Comparison of ENCODE assay signal across 8 cellular contexts in genomic region chr19:6530385-6531162, GRCh38. TPM values are rescaled to one million over a fixed set of nuclear protein-coding genes. Genes with fewer than 3 reads are reported as not detected.
DNase-seq lines count a peak whose midpoint lies in the region; ATAC-seq, FAIRE-seq and TF ChIP-seq lines count a peak whose summit lies in the region.

Gene TNFSF9 (plus strand): TSS chr19:6531026. CDS start chr19:6531037, 11 bp downstream.

- DNase-seq in GDM1 (lab: John Stamatoyannopoulos, UW) (peak; percentile 81), NCI-H345 treated with DMSO at 0.1 percent for 48 hours (lab: John Stamatoyannopoulos, UW; ENCODE audit: unreplicated experiment) (peak; percentile 8), dedifferentiated amniotic fluid mesenchymal stem cell (ENCODE audit: extremely low spot score) (peak; percentile 85), HepG2 (ENCODE audit: low spot score) (peak; percentile 73), A172 (ENCODE audit: low spot score) (no peak)
- peak; percentile 72 to 75 for DNase-seq in activated CD4-positive, alpha-beta T cell treated with anti-CD3 and anti-CD28 coated beads, Interleukin-2, amount 50 U/mL, for 24 hours (ENCODE audit: low read depth in 1 of 2, low spot score in 1 of 2)
- peak; percentile 67 for DNase-seq in stimulated activated CD4-positive, alpha-beta T cell treated with anti-CD3 and anti-CD28 coated beads, Interleukin-2, amount 100 ng/mL, for 4 hours (ENCODE audit: low read depth)

- peak within 1 kb of the TSS; percentile 99 for H3K4me2 ChIP-seq in HepG2 (ENCODE audit: low read depth, low read length)

- H3K27ac ChIP-seq in HepG2 (ENCODE audit: extremely low read length, insufficient read depth, low read length), result peak within 1 kb of the TSS; percentile 49

- TSS peak; percentile 83 for BruUV-seq in HepG2 (replicated peaks; lab: Mats Ljungman, UMichigan)

- intact Hi-C loops in HepG2 (cut with micrococcal nuclease; ENCODE audit: unreplicated experiment), result no loop called here

- H3K27me3 ChIP-seq in HepG2 (ENCODE audit: control insufficient read depth in 1 of 2, insufficient read depth in 2 of 2, low read length in 2 of 2), result peaks cover 0 to 14% of the 10 kb centered on the region in 2 experiments; a peak in 3 of 5 replicates

- CTCF ChIA-PET in HepG2 (lab: Yijun Ruan, JAX; ENCODE audit: low intra/inter-chr PET ratio, low total read pairs), result no interaction called here

- ATAC-seq in HG02840 (IDR thresholded peaks at IDR 0.05; ENCODE audit: low FRiP score, unreplicated experiment) (peak; percentile 35), HepG2 (peak; percentile 70)

- H4K20me1 ChIP-seq in HepG2 (ENCODE audit: insufficient read depth, low read length), result no peaks in the 10 kb centered on the region

- H3K9me3 ChIP-seq in HepG2 (ENCODE audit: low read length), result no peaks in the 10 kb centered on the region

- H3K4me3 ChIP-seq in HepG2 (replicated peaks in 1 of 3; ENCODE audit: insufficient read depth in 1 of 3, low read depth in 2 of 3, low read length in 3 of 3), result peak within 1 kb of the TSS; percentile 40 to 78 (median 55)

- peak within 1 kb of the TSS; percentile 74 for H3K9ac ChIP-seq in HepG2 (ENCODE audit: insufficient read depth, low read depth, low read length)

- no peak for FAIRE-seq in HepG2 (lab: Jason Lieb, UNC)

- TF ChIP-seq RAD21 in HepG2 (CRISPR knock-in tag; IDR thresholded peaks at IDR 0.05), result no peak

- peak; percentile 71 to 87 for TF ChIP-seq POLR2A in HepG2 (IDR thresholded peaks at IDR 0.05; ENCODE audit: insufficient read depth in 1 of 2, low read depth in 2 of 2, low read length in 2 of 2)

- no peaks in the 10 kb centered on the region for H3K79me2 ChIP-seq in HepG2 (ENCODE audit: insufficient read depth, low read length)

- no peaks in the 10 kb centered on the region for H3K36me3 ChIP-seq in HepG2 (replicated peaks in 1 of 2; ENCODE audit: control insufficient read depth in 1 of 2, insufficient read depth in 2 of 2, low read length in 2 of 2)

- POLR2A ChIA-PET in HepG2 (lab: Yijun Ruan, JAX), result interaction anchor here (0.6 to 1.1 kb wide), 7 partner anchors 14 to 627 kb away, joined by 3 to 8 read pairs (median 4); partner anchors contain the start of genes KHSRP, NDUFA11 and ZNF557

- no peak for TF ChIP-seq EP300 in HepG2 (IDR thresholded peaks at IDR 0.05; ENCODE audit: low read depth in 2 of 2, low read length in 2 of 2)
- TF ChIP-seq EP300 in HepG2 (CRISPR knock-in tag; IDR thresholded peaks at IDR 0.05; ENCODE audit: borderline replicate concordance), result no peak

- H3K4me1 ChIP-seq in HepG2 (ENCODE audit: insufficient read depth, low read length), result peaks cover 47% of the 10 kb centered on the region

- 1% methylated on average over 15 of the region's 44 CpGs for WGBS in HepG2 (ENCODE audit: low lambda C conversion rate)

- in situ Hi-C loops in HepG2 (cut with HindIII; ENCODE audit: extremely low pct_ligation_motif_present, low pct_unique_long_range_greater_than_20kb), result no loop called here

- peak within 1 kb of the TSS; percentile 73 for H2AFZ ChIP-seq in HepG2 (ENCODE audit: low read length)

- no peak for TF ChIP-seq CTCF in HepG2 (CRISPR knock-in tag; IDR thresholded peaks at IDR 0.05)

TF ChIP-seq in HepG2, 621 proteins besides CTCF, POLR2A, EP300 and RAD21 (continues in another document):
- TF ChIP-seq MAFF (IDR thresholded peaks at IDR 0.05; ENCODE audit: low read depth, low read length) (no peak), U2AF1 (optimal IDR thresholded peaks at IDR 0.05; ENCODE audit: low read depth, low read length) (peak; percentile 53), PHF21A (CRISPR knock-in tag; IDR thresholded peaks at IDR 0.05) (no peak), ZNF567 (CRISPR knock-in tag; IDR thresholded peaks at IDR 0.05; ENCODE audit: borderline replicate concordance) (no peak), ZBTB38 (CRISPR knock-in tag; IDR thresholded peaks at IDR 0.05) (peak; percentile 91), ZUFSP (CRISPR knock-in tag; IDR thresholded peaks at IDR 0.05; ENCODE audit: borderline replicate concordance) (no peak), ELF3 (CRISPR knock-in tag; IDR thresholded peaks at IDR 0.05) (peak; percentile 31; the same call in 1 of the 2 replicates), HOXA3 (CRISPR knock-in tag; IDR thresholded peaks at IDR 0.05) (peak; percentile 50; the same call in 1 of the 2 replicates), TBX2 (CRISPR knock-in tag; IDR thresholded peaks at IDR 0.05; ENCODE audit: borderline replicate concordance) (peak; percentile 47; the same call in 1 of the 2 replicates), GATAD2A (CRISPR knock-in tag; IDR thresholded peaks at IDR 0.05) (peak; percentile 16; the same call in 1 of the 2 replicates), ZNF546 (CRISPR knock-in tag; conservative IDR thresholded peaks at IDR 0.05) (0 out of 2 replicates have a peak, but pooled peaks have one; percentile 35), JUNB (CRISPR knock-in tag; IDR thresholded peaks at IDR 0.05; ENCODE audit: borderline replicate concordance) (peak; percentile 19; the same call in 1 of the 2 replicates), ZNF768 (CRISPR knock-in tag; IDR thresholded peaks at IDR 0.05) (peak; percentile 44; the same call in 1 of the 2 replicates), PREB (CRISPR knock-in tag; IDR thresholded peaks at IDR 0.05) (no peak), RBFOX2 (IDR thresholded peaks at IDR 0.05; ENCODE audit: low read depth, low read length) (peak; percentile 82), NR2F1 (CRISPR knock-in tag; IDR thresholded peaks at IDR 0.05) (no peak), DMAP1 (CRISPR knock-in tag; IDR thresholded peaks at IDR 0.05) (0 out of 2 replicates have a peak, but pooled peaks have one; percentile 19), ATAD3A (CRISPR knock-in tag; IDR thresholded peaks at IDR 0.05) (no peak), MBNL3 (CRISPR knock-in tag; conservative IDR thresholded peaks at IDR 0.05) (no peak), MXD4 (CRISPR knock-in tag; IDR thresholded peaks at IDR 0.05) (0 out of 2 replicates have a peak, but pooled peaks have one; percentile 29), DR1 (CRISPR knock-in tag; IDR thresholded peaks at IDR 0.05) (peak; percentile 54; the same call in 1 of the 2 replicates), ZNF138 (CRISPR knock-in tag; IDR thresholded peaks at IDR 0.05; ENCODE audit: low read depth) (0 out of 2 replicates have a peak, but pooled peaks have one; percentile 71)

RNA-seq across cellular contexts. Expression of gene TNFSF9, which starts in this region (rescaled TPM):
- total RNA-seq in HepG2 (2016; rRNA removed; fragmentation: Illumina TruSeq; extraction: Trizol), result 0.20 and 1.0 TPM in 2 replicates
- 0.26 and 0.30 TPM in 2 replicates for total RNA-seq in HepG2 (2016; cell fraction: cytosol; rRNA removed; fragmentation: Illumina TruSeq; extraction: Trizol; ENCODE audit: low read depth)
- total RNA-seq in HepG2 (2016; cell fraction: insoluble cytoplasmic fraction; rRNA removed; fragmentation: Illumina TruSeq; extraction: Trizol), result 0.25 and 0.84 TPM in 2 replicates
- total RNA-seq in HepG2 (2016; cell fraction: membrane; rRNA removed; fragmentation: Illumina TruSeq; extraction: Trizol), result 0.49 and 0.62 TPM in 2 replicates
- 0.78 and 0.90 TPM in 2 replicates for total RNA-seq in HepG2 (2016; cell fraction: nucleus; rRNA removed; fragmentation: Illumina TruSeq; extraction: Trizol)
- 1.5 and 1.8 TPM in 2 replicates for polyA plus RNA-seq in HepG2 (2011; rRNA removed)
- polyA plus RNA-seq in HepG2 (2011; cell fraction: cytosol; rRNA removed), result 1.0 and 1.7 TPM in 2 replicates
- polyA plus RNA-seq in HepG2 (2011; cell fraction: nucleus; rRNA removed), result 1.2 and 1.4 TPM in 2 replicates
- 1.5 and 2.6 TPM in 2 replicates for polyA plus RNA-seq in HepG2 (2012)
- 0.10 and 0.31 TPM in 2 replicates for polyA plus RNA-seq in HepG2 (2016; cell fraction: cytosol; fragmentation: Illumina TruSeq; extraction: Trizol; ENCODE audit: low read depth)
- polyA plus RNA-seq in HepG2 (2016; cell fraction: insoluble cytoplasmic fraction; fragmentation: Illumina TruSeq; extraction: Trizol; ENCODE audit: low read depth), result 0.24 and 0.45 TPM in 2 replicates
- 0.22 and 0.38 TPM in 2 replicates for polyA plus RNA-seq in HepG2 (2016; cell fraction: membrane; fragmentation: Illumina TruSeq; extraction: Trizol; ENCODE audit: low read depth)
- 1.9 and 2.1 TPM in 2 replicates for polyA plus RNA-seq in HepG2 (2016; cell fraction: nucleus; fragmentation: Illumina TruSeq; extraction: Trizol; ENCODE audit: insufficient read depth, low read depth)
- polyA minus RNA-seq in HepG2 (2011; rRNA and poly(A)+ RNA removed; ENCODE audit: low replicate concordance), result 1.4 and 15.3 TPM in 2 replicates
- 0.40 and 1.7 TPM in 2 replicates for polyA minus RNA-seq in HepG2 (2011; cell fraction: cytosol; rRNA and poly(A)+ RNA removed)
- 1.2 and 1.5 TPM in 2 replicates for polyA minus RNA-seq in HepG2 (2011; cell fraction: nucleus; rRNA and poly(A)+ RNA removed)
- total RNA-seq in A172 (2014; rRNA removed; shearing (Covaris generic)), result not detected in 2 replicates
